In genomic region chr1:235673981-235674380, GRCh38 we compare ENCODE assay signal across 23 cellular contexts. TPM values are rescaled to one million over a fixed set of nuclear protein-coding genes. Genes with fewer than 3 reads are reported as not detected.
"Had no signal": no experiment of that assay in that cellular context is flagged by ENCODE, and none has a peak within 500 bp of the region (broad histone marks: within the 10 kb centered on the region; RNA-seq: fewer than 3 reads in every experiment).

No MANE protein-coding gene starts in this region.

- H3K9me3 ChIP-seq: thyroid gland had no signal

- H3K27me3 ChIP-seq: cardiac muscle cell, right atrium auricular region, thyroid gland had no signal

- H3K36me3 ChIP-seq: cardiac muscle cell had no signal

- ATAC-seq: activated T-cell treated with anti-CD3 and anti-CD28 coated beads, Interleukin-2, amount 50 U/mL, for 72 hours; naive thymus-derived CD8-positive, alpha-beta T cell; stimulated activated naive CD8-positive, alpha-beta T cell treated with anti-CD3 and anti-CD28 coated beads, Interleukin-15, Interleukin-2, amounts not matched to agents 100 U/mL and 50 U/mL, for 24 hours had no signal

- H3K4me1 Mint-ChIP-seq: activated naive CD8-positive, alpha-beta T cell treated with anti-CD3 and anti-CD28 coated beads, Interleukin-2, amount 10 ng/mL, durations not matched to agents 7 days and 5 days; mesothelial cell of epicardium; naive thymus-derived CD8-positive, alpha-beta T cell had no signal

- H3K27ac ChIP-seq: cardiac muscle cell, left ventricle myocardium inferior, right atrium auricular region, thyroid gland had no signal

- H3K27me3 Mint-ChIP-seq: activated CD4-positive, alpha-beta memory T cell treated with anti-CD3 and anti-CD28 coated beads, Interleukin-2, amount 10 ng/mL, durations not matched to agents 7 days and 5 days; activated naive CD8-positive, alpha-beta T cell treated with anti-CD3 and anti-CD28 coated beads, Interleukin-2, amount 10 ng/mL, durations not matched to agents 7 days and 5 days; naive thymus-derived CD8-positive, alpha-beta T cell; progenitor cell of endocrine pancreas had no signal

- H3K4me1 ChIP-seq: left ventricle myocardium inferior, right atrium auricular region, thyroid gland had no signal

- H3K4me3 Mint-ChIP-seq: activated CD4-positive, alpha-beta memory T cell treated with anti-CD3 and anti-CD28 coated beads, Interleukin-2, amount 10 ng/mL, durations not matched to agents 7 days and 5 days; activated naive CD4-positive, alpha-beta T cell treated with anti-CD3 and anti-CD28 coated beads for 36 hours; activated naive CD8-positive, alpha-beta T cell treated with anti-CD3 and anti-CD28 coated beads, Interleukin-2, amount 10 ng/mL, durations not matched to agents 7 days and 5 days; activated T-cell treated with anti-CD3 and anti-CD28 coated beads, Interleukin-2, amount 50 U/mL, for 72 hours; mesothelial cell of epicardium; naive thymus-derived CD8-positive, alpha-beta T cell; T-helper 1 cell treated with Interleukin-12 subunit alpha and Interleukin-12 subunit beta and Interleukin-4 antibody, amounts not matched to agents 30 μg/mL and 1 μg/mL, for 36 hours had no signal

- DNase-seq: activated CD4-positive, alpha-beta memory T cell treated with anti-CD3 and anti-CD28 coated beads, Interleukin-2, amount 10 ng/mL, durations not matched to agents 7 days and 5 days; activated CD4-positive, alpha-beta T cell treated with anti-CD3 and anti-CD28 coated beads for 48 hours; activated CD4-positive, CD25-positive, alpha-beta regulatory T cell; activated effector memory CD4-positive, alpha-beta T cell treated with Interleukin-2 at 50 U/mL for 16 hours; activated naive CD4-positive, alpha-beta T cell treated with anti-CD3 and anti-CD28 coated beads for 36 hours; activated naive CD8-positive, alpha-beta T cell treated with anti-CD3 and anti-CD28 coated beads, Interleukin-2, amount 10 ng/mL, durations not matched to agents 7 days and 5 days; activated T-cell treated with anti-CD3 and anti-CD28 coated beads, Interleukin-2, amount 50 U/mL, for 72 hours; amniotic stem cell; cortex of kidney; left ventricle myocardium inferior; naive thymus-derived CD8-positive, alpha-beta T cell; stimulated activated CD4-positive, alpha-beta T cell treated with anti-CD3 and anti-CD28 coated beads, Interleukin-12 subunit alpha, Interleukin-12 subunit beta, amount 100 ng/mL, for 4 hours; stimulated activated CD4-positive, alpha-beta T cell treated with anti-CD3 and anti-CD28 coated beads, Interleukin-4, amount 100 ng/mL, for 4 hours; stimulated activated naive CD8-positive, alpha-beta T cell treated with anti-CD3 and anti-CD28 coated beads, Interleukin-15, Interleukin-2, amounts not matched to agents 100 U/mL and 50 U/mL, for 24 hours; T1000; thyroid gland had no signal

- H3K27ac Mint-ChIP-seq: activated CD4-positive, alpha-beta memory T cell treated with anti-CD3 and anti-CD28 coated beads, Interleukin-2, amount 10 ng/mL, durations not matched to agents 7 days and 5 days; activated naive CD8-positive, alpha-beta T cell treated with anti-CD3 and anti-CD28 coated beads, Interleukin-2, amount 10 ng/mL, durations not matched to agents 7 days and 5 days; activated T-cell treated with anti-CD3 and anti-CD28 coated beads, Interleukin-2, amount 50 U/mL, for 72 hours; mesothelial cell of epicardium; naive thymus-derived CD8-positive, alpha-beta T cell; T-helper 1 cell treated with Interleukin-12 subunit alpha and Interleukin-12 subunit beta and Interleukin-4 antibody, amounts not matched to agents 30 μg/mL and 1 μg/mL, for 36 hours had no signal

- H3K4me3 ChIP-seq: cardiac muscle cell, left ventricle myocardium inferior, right atrium auricular region, thyroid gland had no signal

RNA-seq across cellular contexts. Expression of gene GNG4, which starts 24.4 kb away (rescaled TPM):
- total RNA-seq: activated naive CD8-positive, alpha-beta T cell treated with anti-CD3 and anti-CD28 coated beads, Interleukin-2, amount 10 ng/mL, durations not matched to agents 7 days and 5 days; naive thymus-derived CD8-positive, alpha-beta T cell; right atrium auricular region; subcutaneous adipose tissue; ureter had no signal
- polyA plus RNA-seq: cardiac muscle cell; naive thymus-derived CD8-positive, alpha-beta T cell had no signal
